17 cellular contexts compared by ENCODE assay signal in genomic region chr2:138432971-138433370, GRCh38.
DNase-seq lines count a peak whose midpoint lies in the region; ATAC-seq and TF ChIP-seq lines count a peak whose summit lies in the region.
"Had no signal": no experiment of that assay in that cellular context is flagged by ENCODE, and none has a peak within 500 bp of the region (broad histone marks: within the 10 kb centered on the region; RNA-seq: fewer than 3 reads in every experiment).

No MANE protein-coding gene starts in this region.

- no peaks in the 10 kb centered on the region for H3K36me3 Mint-ChIP-seq in stimulated activated naive CD8-positive, alpha-beta T cell treated with anti-CD3 and anti-CD28 coated beads, Interleukin-15, Interleukin-2, amounts not matched to agents 100 ng/mL and 50 ng/mL, for 24 hours (ENCODE audit: low read depth)
- H3K36me3 Mint-ChIP-seq: brain had no signal

- ATAC-seq in stimulated activated naive CD8-positive, alpha-beta T cell treated with anti-CD3 and anti-CD28 coated beads, Interleukin-15, Interleukin-2, amounts not matched to agents 100 U/mL and 50 U/mL, for 24 hours = no peak
- ATAC-seq in HG03432 (IDR thresholded peaks at IDR 0.05; ENCODE audit: unreplicated experiment) (peak; percentile 73), left lobe of liver (no peak), GM19324 (IDR thresholded peaks at IDR 0.05; ENCODE audit: low FRiP score, unreplicated experiment) (no peak)

- no peak overlapping the region for H3K27ac ChIP-seq in substantia nigra (ENCODE audit: low read depth, low read length, poor library complexity, severe bottlenecking)
- H3K27ac ChIP-seq: transverse colon had no signal

- H3K4me3 ChIP-seq in fibroblast of mammary gland (ENCODE audit: control insufficient read depth, low read depth, low read length) = no peak overlapping the region
- H3K4me3 ChIP-seq: transverse colon had no signal

- H3K27ac Mint-ChIP-seq in stimulated activated naive CD8-positive, alpha-beta T cell treated with anti-CD3 and anti-CD28 coated beads, Interleukin-15, Interleukin-2, amounts not matched to agents 100 ng/mL and 50 ng/mL, for 24 hours = peak overlapping the region; percentile 45
- H3K27ac Mint-ChIP-seq: brain; memory B cell; T-helper 2 cell treated with Interferon-gamma antibody and Interleukin-4, amounts not matched to agents 5 μg/mL and 100 μg/mL, for 36 hours had no signal

- no peak for DNase-seq in stimulated activated naive CD8-positive, alpha-beta T cell treated with anti-CD3 and anti-CD28 coated beads, Interleukin-15, Interleukin-2, amounts not matched to agents 100 U/mL and 50 U/mL, for 24 hours
- DNase-seq in fibroblast of mammary gland (ENCODE audit: low read depth) (peak; percentile 87), substantia nigra (lab: John Stamatoyannopoulos, UW) (no peak), D341Med (ENCODE audit: low spot score) (no peak), left lobe of liver (ENCODE audit: low spot score) (no peak)
- DNase-seq: activated CD4-positive, alpha-beta T cell treated with anti-CD3 and anti-CD28 coated beads, Interleukin-2, amount 50 U/mL, for 48 hours; activated effector memory CD4-positive, alpha-beta T cell treated with Interleukin-2 at 50 U/mL for 16 hours; Kasumi-1; NCI-H2081 treated with DMSO at 0.1 percent for 48 hours; occipital lobe; transverse colon had no signal

- peaks cover 6% of the 10 kb centered on the region for H3K4me1 Mint-ChIP-seq in stimulated activated naive CD8-positive, alpha-beta T cell treated with anti-CD3 and anti-CD28 coated beads, Interleukin-15, Interleukin-2, amounts not matched to agents 100 ng/mL and 50 ng/mL, for 24 hours (ENCODE audit: low read depth)
- H3K4me1 Mint-ChIP-seq: brain, memory B cell had no signal

- no peaks in the 10 kb centered on the region for H3K27me3 Mint-ChIP-seq in stimulated activated naive CD8-positive, alpha-beta T cell treated with anti-CD3 and anti-CD28 coated beads, Interleukin-15, Interleukin-2, amounts not matched to agents 100 ng/mL and 50 ng/mL, for 24 hours
- H3K27me3 Mint-ChIP-seq: memory B cell had no signal

- no peak overlapping the region for H3K4me3 Mint-ChIP-seq in stimulated activated naive CD8-positive, alpha-beta T cell treated with anti-CD3 and anti-CD28 coated beads, Interleukin-15, Interleukin-2, amounts not matched to agents 100 ng/mL and 50 ng/mL, for 24 hours
- H3K4me3 Mint-ChIP-seq: brain; memory B cell; T-helper 2 cell treated with Interferon-gamma antibody and Interleukin-4, amounts not matched to agents 5 μg/mL and 100 μg/mL, for 36 hours had no signal

- TF ChIP-seq CTCF in fibroblast of mammary gland (conservative IDR thresholded peaks at IDR 0.05; ENCODE audit: control insufficient read depth, insufficient read depth, low read depth, low read length) = no peak

- no peaks in the 10 kb centered on the region for H3K9me3 Mint-ChIP-seq in stimulated activated naive CD8-positive, alpha-beta T cell treated with anti-CD3 and anti-CD28 coated beads, Interleukin-15, Interleukin-2, amounts not matched to agents 100 ng/mL and 50 ng/mL, for 24 hours
- H3K9me3 Mint-ChIP-seq: T-helper 2 cell treated with Interferon-gamma antibody and Interleukin-4, amounts not matched to agents 5 μg/mL and 100 μg/mL, for 36 hours had no signal
